11 cellular contexts compared by ENCODE assay signal in the genomic region with DNA sequence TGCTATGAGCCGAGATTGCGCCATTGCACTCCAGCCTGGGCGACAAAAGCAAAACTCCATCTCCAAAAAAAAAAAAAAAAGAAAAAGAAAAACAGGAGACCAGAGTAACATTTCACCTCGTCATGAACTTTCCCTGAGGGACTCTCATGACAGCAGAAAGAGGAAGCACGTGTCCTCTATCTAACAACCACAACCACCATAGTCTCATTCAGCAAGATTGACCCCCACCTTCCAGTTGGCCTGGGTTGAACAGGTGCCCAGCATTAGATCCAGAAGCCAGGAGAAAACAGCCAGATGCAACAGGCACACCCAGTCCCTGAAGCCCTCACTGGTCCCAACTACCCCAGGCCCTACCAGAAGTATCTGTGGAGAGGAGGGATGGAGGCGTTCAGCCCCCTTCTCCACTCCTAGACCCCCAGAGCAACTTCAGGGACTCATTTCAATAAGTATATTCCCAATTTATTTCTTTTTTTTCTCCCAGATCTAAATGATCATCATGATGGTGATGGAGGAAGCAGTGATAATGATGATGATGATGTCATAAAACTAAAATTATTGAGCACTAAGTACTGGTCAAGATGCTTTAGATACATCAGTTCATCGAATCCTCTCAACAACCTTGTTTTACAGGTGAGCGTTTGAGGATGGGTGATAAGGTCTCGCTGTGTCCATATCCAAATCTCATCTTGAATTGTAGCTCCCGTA.
DNase-seq lines count a peak whose midpoint lies in the region; ATAC-seq, FAIRE-seq and TF ChIP-seq lines count a peak whose summit lies in the region.
"Had no signal": no experiment of that assay in that cellular context is flagged by ENCODE, and none has a peak within 500 bp of the region (broad histone marks: within the 10 kb centered on the region; RNA-seq: fewer than 3 reads in every experiment).

No MANE protein-coding gene starts in this region.

- H3K27me3 ChIP-seq in CD4-positive, CD25-positive, alpha-beta regulatory T cell (ENCODE audit: control insufficient read depth, insufficient read depth, low read length), result no peaks in the 10 kb centered on the region
- no peaks in the 10 kb centered on the region for H3K27me3 ChIP-seq in effector memory CD4-positive, alpha-beta T cell (replicated peaks; ENCODE audit: control insufficient read depth, insufficient read depth, low read length, poor library complexity, severe bottlenecking)

- no peak for TF ChIP-seq POLR2A in NB4 (IDR thresholded peaks at IDR 0.05; ENCODE audit: extremely low read depth, insufficient read length)

- TF ChIP-seq CTCF in NB4 (IDR thresholded peaks at IDR 0.05; ENCODE audit: low read depth, low read length), result no peak
- TF ChIP-seq CTCF in foreskin fibroblast (IDR thresholded peaks at IDR 0.05; ENCODE audit: low read depth, low read length), result no peak
- TF ChIP-seq CTCF in D721Med (IDR thresholded peaks at IDR 0.05; ENCODE audit: insufficient read depth, missing control alignments), result no peak

- DNase-seq in CD4-positive, CD25-positive, alpha-beta regulatory T cell, result no peak
- peak; percentile 83 for DNase-seq in NB4 (ENCODE audit: low read depth)
- DNase-seq in effector memory CD4-positive, alpha-beta T cell, result no peak
- no peak for DNase-seq in foreskin fibroblast
- no peak for DNase-seq in D721Med (ENCODE audit: insufficient read length, low spot score)
- DNase-seq in HCEC 1CT, result no peak
- DNase-seq: NCI-H2171 treated with DMSO at 0.1 percent for 48 hours had no signal

- no peaks in the 10 kb centered on the region for H3K9me3 ChIP-seq in CD4-positive, CD25-positive, alpha-beta regulatory T cell (ENCODE audit: control insufficient read depth in 2 of 2, low read length in 2 of 2)
- no peaks in the 10 kb centered on the region for H3K9me3 ChIP-seq in effector memory CD4-positive, alpha-beta T cell (ENCODE audit: control insufficient read depth, low read length)

- FAIRE-seq in D721Med (lab: Jason Lieb, UNC), result no peak
- FAIRE-seq: endothelial cell of umbilical vein had no signal

- peak overlapping the region; percentile 87 for H3K27ac ChIP-seq in CD4-positive, CD25-positive, alpha-beta regulatory T cell (ENCODE audit: insufficient read depth, low read length, poor library complexity, severe bottlenecking)
- peak overlapping the region; percentile 82 for H3K27ac ChIP-seq in effector memory CD4-positive, alpha-beta T cell (ENCODE audit: insufficient read depth, low read length, poor library complexity, severe bottlenecking)

- no peak for ATAC-seq in CD4-positive, CD25-positive, alpha-beta regulatory T cell (ENCODE audit: low read depth in 2 of 2)
- peak; percentile 55 for ATAC-seq in GM19452 (IDR thresholded peaks at IDR 0.05; ENCODE audit: unreplicated experiment)
- ATAC-seq in HG03354 (IDR thresholded peaks at IDR 0.05; ENCODE audit: poor library complexity, severe bottlenecking, unreplicated experiment), result no peak
- ATAC-seq: SK-N-SH treated with all-trans-retinoic acid at 6 μM for 48 hours had no signal

- H3K27me3 Mint-ChIP-seq in CD4-positive, CD25-positive, alpha-beta regulatory T cell, result no peaks in the 10 kb centered on the region

- H3K4me3 ChIP-seq in CD4-positive, CD25-positive, alpha-beta regulatory T cell (ENCODE audit: low read depth, low read length), result peak overlapping the region; percentile 70
- H3K4me3 ChIP-seq in NB4 (ENCODE audit: low read depth, low read length), result no peak overlapping the region
- no peak overlapping the region for H3K4me3 ChIP-seq in effector memory CD4-positive, alpha-beta T cell (ENCODE audit: insufficient read depth, low read depth, low read length, poor library complexity, severe bottlenecking)
- H3K4me3 ChIP-seq in foreskin fibroblast (ENCODE audit: low read depth in 1 of 2, low read length in 2 of 2), result no peak overlapping the region

- H3K36me3 ChIP-seq in CD4-positive, CD25-positive, alpha-beta regulatory T cell (ENCODE audit: control insufficient read depth, insufficient read depth, low read length), result no peaks in the 10 kb centered on the region
- no peaks in the 10 kb centered on the region for H3K36me3 ChIP-seq in effector memory CD4-positive, alpha-beta T cell (ENCODE audit: control insufficient read depth, insufficient read depth, low read length)

- peak overlapping the region; percentile 97 to 100 (median 97) for H3K27ac Mint-ChIP-seq in CD4-positive, CD25-positive, alpha-beta regulatory T cell

- peaks cover 54% of the 10 kb centered on the region for H3K4me1 ChIP-seq in CD4-positive, CD25-positive, alpha-beta regulatory T cell (ENCODE audit: control insufficient read depth, insufficient read depth, low read length, poor library complexity, severe bottlenecking)
- H3K4me1 ChIP-seq in effector memory CD4-positive, alpha-beta T cell (ENCODE audit: control insufficient read depth, insufficient read depth, low read length, poor library complexity, severe bottlenecking), result peaks cover 46% of the 10 kb centered on the region

- H3K9me3 Mint-ChIP-seq in CD4-positive, CD25-positive, alpha-beta regulatory T cell, result peaks cover 0 to 2% (median 0%) of the 10 kb centered on the region in 7 donors

- peaks cover 44 to 92% (median 65%) of the 10 kb centered on the region in 4 donors for H3K4me1 Mint-ChIP-seq in CD4-positive, CD25-positive, alpha-beta regulatory T cell

- H3K4me3 Mint-ChIP-seq in CD4-positive, CD25-positive, alpha-beta regulatory T cell, result peak overlapping the region; percentile 72 to 87 (median 80)

- H3K36me3 Mint-ChIP-seq in CD4-positive, CD25-positive, alpha-beta regulatory T cell, result no peaks in the 10 kb centered on the region
